In genomic region chr13:21234537-21234936, GRCh38 we compare ENCODE assay signal across 14 cellular contexts. TPM values are rescaled to one million over a fixed set of nuclear protein-coding genes. Genes with fewer than 3 reads are reported as not detected.
A peak's percentile ranks its signal among the peaks of the same experiment; 100 is the strongest.
DNase-seq lines count a peak whose midpoint lies in the region; ATAC-seq, FAIRE-seq and TF ChIP-seq lines count a peak whose summit lies in the region.
"Had no signal": no experiment of that assay in that cellular context is flagged by ENCODE, and none has a peak within 500 bp of the region (broad histone marks: within the 10 kb centered on the region; RNA-seq: fewer than 3 reads in every experiment).

No MANE protein-coding gene starts in this region.

- no peaks in the 10 kb centered on the region for H3K36me3 Mint-ChIP-seq in Calu3 (ENCODE audit: insufficient read depth, unreplicated experiment)
- no peaks in the 10 kb centered on the region for H3K36me3 Mint-ChIP-seq in astrocyte (ENCODE audit: low read depth, unreplicated experiment)
- H3K36me3 Mint-ChIP-seq in activated naive CD8-positive, alpha-beta T cell treated with anti-CD3 and anti-CD28 coated beads, Interleukin-2, amount 50 U/mL, for 24 hours (ENCODE audit: low read depth) = no peaks in the 10 kb centered on the region

- CTCF ChIA-PET in Calu3 (lab: Charles Lee) (no interaction called here), HEK293 (lab: Yijun Ruan, JAX) (interaction anchor here (0.7 kb wide), 1 partner anchor 212 kb away, joined by 3 read pairs; no protein-coding TSS in a partner anchor)

- H3K9me3 ChIP-seq in HEK293 (ENCODE audit: control insufficient read depth, insufficient read depth, low read depth, low read length) (no peaks in the 10 kb centered on the region), astrocyte (ENCODE audit: insufficient read depth, low read depth, low read length) (no peaks in the 10 kb centered on the region), neuronal stem cell (replicated peaks in 1 of 2; ENCODE audit: control insufficient read depth in 2 of 2, insufficient read depth in 1 of 2, low read depth in 1 of 2, low read length in 2 of 2) (peaks cover 0 to 3% of the 10 kb centered on the region in 2 donors)

- POLR2A ChIA-PET in HEK293 (lab: Yijun Ruan, JAX) = no interaction called here

- no peak overlapping the region for H2BK15ac ChIP-seq in neuronal stem cell (ENCODE audit: low read length)

- intact Hi-C loops in Calu3 (cut with micrococcal nuclease; ENCODE audit: unreplicated experiment) = no loop called here

- H3K27me3 ChIP-seq in astrocyte (ENCODE audit: insufficient read depth, low read length) (peaks cover 2% of the 10 kb centered on the region), neuronal stem cell (ENCODE audit: control insufficient read depth in 3 of 3, insufficient read depth in 3 of 3, low read depth in 1 of 3, low read length in 3 of 3) (no peaks in the 10 kb centered on the region)
- H3K27me3 ChIP-seq: cardiac muscle cell had no signal

- H3K79me2 ChIP-seq in astrocyte (ENCODE audit: insufficient read depth, low read length) = no peaks in the 10 kb centered on the region

- no peaks in the 10 kb centered on the region for H3K9me3 Mint-ChIP-seq in Calu3 (ENCODE audit: low read depth, unreplicated experiment)
- peaks cover 3% of the 10 kb centered on the region for H3K9me3 Mint-ChIP-seq in astrocyte (ENCODE audit: unreplicated experiment)
- H3K9me3 Mint-ChIP-seq in activated naive CD8-positive, alpha-beta T cell treated with anti-CD3 and anti-CD28 coated beads, Interleukin-2, amount 50 U/mL, for 24 hours = no peaks in the 10 kb centered on the region

- H3K4me3 ChIP-seq in HEK293 (ENCODE audit: low read depth, low read length) = no peak overlapping the region
- H3K4me3 ChIP-seq in astrocyte (ENCODE audit: insufficient read depth, low read depth, low read length) = no peak overlapping the region
- H3K4me3 ChIP-seq in neuronal stem cell (ENCODE audit: low read length in 2 of 2) = no peak overlapping the region
- H3K4me3 ChIP-seq: cardiac muscle cell had no signal

- no peak overlapping the region for H3K9ac ChIP-seq in astrocyte (ENCODE audit: low read length)
- H3K9ac ChIP-seq in neuronal stem cell (ENCODE audit: low read depth, low read length, poor library complexity) = no peak overlapping the region

- no peak overlapping the region for H2BK12ac ChIP-seq in neuronal stem cell (ENCODE audit: low read length)

- peak overlapping the region; percentile 19 for H4K8ac ChIP-seq in neuronal stem cell (ENCODE audit: low read depth, low read length)

- no peak overlapping the region for H2BK5ac ChIP-seq in neuronal stem cell (ENCODE audit: low read length)

- BruUV-seq in Calu3 (replicated peaks; lab: Mats Ljungman, UMichigan) = no TSS peak

- FAIRE-seq in astrocyte (lab: Jason Lieb, UNC) = peak; percentile 76
- FAIRE-seq: GM12892 had no signal

- H3K4me1 ChIP-seq in HEK293 (ENCODE audit: control insufficient read depth, insufficient read depth, low read length) (no peaks in the 10 kb centered on the region), astrocyte (ENCODE audit: insufficient read depth, low read length) (no peaks in the 10 kb centered on the region), neuronal stem cell (ENCODE audit: control insufficient read depth in 2 of 2, insufficient read depth in 1 of 2, low read depth in 1 of 2, low read length in 2 of 2) (peaks cover 0 to 1% of the 10 kb centered on the region in 2 donors)

- no peak for TF ChIP-seq CTCF in Calu3 (IDR thresholded peaks at IDR 0.05; ENCODE audit: unreplicated experiment)
- TF ChIP-seq CTCF in HEK293 (tag by site-specific recombination; IDR thresholded peaks at IDR 0.05) = no peak
- TF ChIP-seq CTCF in astrocyte (IDR thresholded peaks at IDR 0.05; ENCODE audit: insufficient read depth, low read depth, low read length) = no peak

- no peak overlapping the region for H3K4ac ChIP-seq in neuronal stem cell (ENCODE audit: low read length)

- no peak overlapping the region for H3K18ac ChIP-seq in neuronal stem cell (ENCODE audit: low read length)

- no peak overlapping the region for H4K91ac ChIP-seq in neuronal stem cell (ENCODE audit: low read depth, low read length, poor library complexity)

- no peaks in the 10 kb centered on the region for H3K79me1 ChIP-seq in neuronal stem cell (ENCODE audit: low read depth, low read length)

- H3K27me3 Mint-ChIP-seq in Calu3 (ENCODE audit: unreplicated experiment) (no peaks in the 10 kb centered on the region), astrocyte (ENCODE audit: low read depth, unreplicated experiment) (no peaks in the 10 kb centered on the region)
- H3K27me3 Mint-ChIP-seq in activated naive CD8-positive, alpha-beta T cell treated with anti-CD3 and anti-CD28 coated beads, Interleukin-2, amount 50 U/mL, for 24 hours = no peaks in the 10 kb centered on the region

- no peak overlapping the region for H3K27ac Mint-ChIP-seq in Calu3 (ENCODE audit: unreplicated experiment)
- no peak overlapping the region for H3K27ac Mint-ChIP-seq in astrocyte (ENCODE audit: unreplicated experiment)
- no peak overlapping the region for H3K27ac Mint-ChIP-seq in activated naive CD8-positive, alpha-beta T cell treated with anti-CD3 and anti-CD28 coated beads, Interleukin-2, amount 50 U/mL, for 24 hours

- no peak overlapping the region for H3K4me3 Mint-ChIP-seq in Calu3 (ENCODE audit: low read depth, unreplicated experiment)
- no peak overlapping the region for H3K4me3 Mint-ChIP-seq in astrocyte (ENCODE audit: unreplicated experiment)
- no peak overlapping the region for H3K4me3 Mint-ChIP-seq in activated naive CD8-positive, alpha-beta T cell treated with anti-CD3 and anti-CD28 coated beads, Interleukin-2, amount 50 U/mL, for 24 hours

- H3K4me1 Mint-ChIP-seq in Calu3 (ENCODE audit: low read depth, unreplicated experiment) (peaks cover 7% of the 10 kb centered on the region), astrocyte (ENCODE audit: low read depth, unreplicated experiment) (no peaks in the 10 kb centered on the region)
- no peaks in the 10 kb centered on the region for H3K4me1 Mint-ChIP-seq in activated naive CD8-positive, alpha-beta T cell treated with anti-CD3 and anti-CD28 coated beads, Interleukin-2, amount 50 U/mL, for 24 hours

- H3K4me2 ChIP-seq in astrocyte (ENCODE audit: low read length) (peak overlapping the region; percentile 44), neuronal stem cell (ENCODE audit: insufficient read depth, low read length, poor library complexity, severe bottlenecking) (no peak overlapping the region)

- H2BK120ac ChIP-seq in neuronal stem cell (ENCODE audit: low read depth, low read length) = no peak overlapping the region

- H3K23ac ChIP-seq in neuronal stem cell (ENCODE audit: low read depth, low read length, poor library complexity) = peak overlapping the region; percentile 53

- H2AFZ ChIP-seq in astrocyte (ENCODE audit: low read depth, low read length) = peak overlapping the region; percentile 56
- H2AFZ ChIP-seq in neuronal stem cell (ENCODE audit: low read length) = peak overlapping the region; percentile 2

- H2AK5ac ChIP-seq in neuronal stem cell (ENCODE audit: low read depth, low read length) = no peak overlapping the region

- H3K27ac ChIP-seq in HEK293 (ENCODE audit: extremely low read depth, low read depth, low read length) = no peak overlapping the region
- H3K27ac ChIP-seq in astrocyte (ENCODE audit: low read depth, low read length) = no peak overlapping the region
- no peak overlapping the region for H3K27ac ChIP-seq in neuronal stem cell (replicated peaks; ENCODE audit: low read length)
- H3K27ac ChIP-seq: cardiac muscle cell had no signal

- no peak for ATAC-seq in activated naive CD8-positive, alpha-beta T cell treated with anti-CD3 and anti-CD28 coated beads, Interleukin-2, amount 50 U/mL, for 24 hours
- ATAC-seq in GM21360 (IDR thresholded peaks at IDR 0.05; ENCODE audit: unreplicated experiment) (no peak), HG03439 (IDR thresholded peaks at IDR 0.05; ENCODE audit: unreplicated experiment) (no peak)
- ATAC-seq: right cardiac atrium had no signal

- no peaks in the 10 kb centered on the region for H4K20me1 ChIP-seq in astrocyte (ENCODE audit: insufficient read depth, low read length)

- peak; percentile 14 for DNase-seq in Calu3
- DNase-seq in astrocyte (ENCODE audit: low read depth) = no peak
- DNase-seq in neuronal stem cell (ENCODE audit: low spot score) = no peak
- no peak for DNase-seq in activated naive CD8-positive, alpha-beta T cell treated with anti-CD3 and anti-CD28 coated beads, Interleukin-2, amount 50 U/mL, for 24 hours
- DNase-seq: activated CD4-positive, alpha-beta T cell treated with anti-CD3 and anti-CD28 coated beads, Interleukin-2, amount 50 U/mL, for 4 hours; activated gamma-delta T cell; HCEC 1CT; NCI-H2029 treated with DMSO at 0.1 percent for 48 hours; right cardiac atrium had no signal

- WGBS in neuronal stem cell (ENCODE audit: extremely low coverage in 2 of 2, insufficient read length in 2 of 2, insufficient replicate concordance in 1 of 2), 2 donors = no CpG with 5 or more reads among the region's 9 CpGs

- no peak overlapping the region for H3K14ac ChIP-seq in neuronal stem cell (ENCODE audit: low read length)

- H3K36me3 ChIP-seq in HEK293 (ENCODE audit: control insufficient read depth in 2 of 2, insufficient read depth in 1 of 2, low read length in 2 of 2) = no peaks in the 10 kb centered on the region
- no peaks in the 10 kb centered on the region for H3K36me3 ChIP-seq in astrocyte (ENCODE audit: insufficient read depth, low read length)
- H3K36me3 ChIP-seq in neuronal stem cell (replicated peaks in 1 of 2; ENCODE audit: control insufficient read depth in 2 of 2, insufficient read depth in 2 of 2, low read length in 2 of 2) = no peaks in the 10 kb centered on the region
- H3K36me3 ChIP-seq: cardiac muscle cell had no signal

TF ChIP-seq in HEK293, 187 proteins besides CTCF, POLR2A, EP300 and RAD21 (continues in another document):
- TF ChIP-seq ZNF302 (tag by site-specific recombination; IDR thresholded peaks at IDR 0.05; ENCODE audit: low read depth) (no peak), ZIC2 (tag by site-specific recombination; IDR thresholded peaks at IDR 0.05) (peak; percentile 21; the same call in 1 of the 2 replicates), BCL6B (tag by site-specific recombination; IDR thresholded peaks at IDR 0.05) (no peak), ZNF600 (tag by site-specific recombination; IDR thresholded peaks at IDR 0.05) (0 out of 2 replicates have a peak, but pooled peaks have one; percentile 30)

RNA-seq across cellular contexts. Expression of gene MRPL57, which starts 58.1 kb away (rescaled TPM):
- 15.1 and 15.2 TPM in 2 replicates for total RNA-seq in Calu3 (2022)
- 12.6 and 14.2 TPM in 2 replicates for total RNA-seq in astrocyte
- polyA plus RNA-seq in neuronal stem cell (2013, experiment 1 of 2) = 22.9 TPM
- polyA plus RNA-seq in neuronal stem cell (2013, experiment 2 of 2) = 22.6 TPM

RNA-seq across cellular contexts. Expression of gene SKA3, which starts 58.2 kb away (rescaled TPM):
- total RNA-seq in Calu3 (2022) (17.5 and 25.9 TPM in 2 replicates), astrocyte (1.7 and 2.4 TPM in 2 replicates)
- 32.0 TPM for polyA plus RNA-seq in neuronal stem cell (2013, experiment 1 of 2)
- 32.9 TPM for polyA plus RNA-seq in neuronal stem cell (2013, experiment 2 of 2)
